ENCODE assay signal across 1 cellular context in genomic region chr21:38170705-38171682, GRCh38.
TF ChIP-seq lines count a peak whose summit lies in the region.

No MANE protein-coding gene starts in this region.

TF ChIP-seq in HepG2, 621 proteins besides CTCF, POLR2A, EP300 and RAD21:
- no peak for TF ChIP-seq ZNF281 (CRISPR knock-in tag; IDR thresholded peaks at IDR 0.05; ENCODE audit: borderline replicate concordance)
- no peak for TF ChIP-seq MTA3 (CRISPR knock-in tag; IDR thresholded peaks at IDR 0.05)
- TF ChIP-seq TBX3 (IDR thresholded peaks at IDR 0.05; ENCODE audit: borderline replicate concordance) = no peak
- no peak for TF ChIP-seq POGK (CRISPR knock-in tag; conservative IDR thresholded peaks at IDR 0.05)
- no peak for TF ChIP-seq DNMT1 (CRISPR knock-in tag; IDR thresholded peaks at IDR 0.05)
- no peak for TF ChIP-seq HOXA3 (CRISPR knock-in tag; IDR thresholded peaks at IDR 0.05)
- no peak for TF ChIP-seq ZMYM4 (CRISPR knock-in tag; IDR thresholded peaks at IDR 0.05)
- TF ChIP-seq ZNF660 (CRISPR knock-in tag; IDR thresholded peaks at IDR 0.05; ENCODE audit: borderline replicate concordance, low read depth) = no peak
- TF ChIP-seq ZNF550 (CRISPR knock-in tag; IDR thresholded peaks at IDR 0.05; ENCODE audit: borderline replicate concordance) = no peak
- TF ChIP-seq AKNA (CRISPR knock-in tag; IDR thresholded peaks at IDR 0.05; ENCODE audit: borderline replicate concordance) = no peak
- no peak for TF ChIP-seq EZH2 (conservative IDR thresholded peaks at IDR 0.05; ENCODE audit: low read depth, low read length)
- no peak for TF ChIP-seq ZHX1 (CRISPR knock-in tag; IDR thresholded peaks at IDR 0.05; ENCODE audit: low read depth)
- TF ChIP-seq MLLT10 (CRISPR knock-in tag; IDR thresholded peaks at IDR 0.05) = no peak
- TF ChIP-seq ZNF83 (CRISPR knock-in tag; IDR thresholded peaks at IDR 0.05; ENCODE audit: borderline replicate concordance) = no peak
